Comparison of ENCODE assay signal across 9 cellular contexts in genomic region chr3:11499144-11499543, GRCh38.
DNase-seq lines count a peak whose midpoint lies in the region; TF ChIP-seq lines count a peak whose summit lies in the region.
"Had no signal": no experiment of that assay in that cellular context is flagged by ENCODE, and none has a peak within 500 bp of the region (broad histone marks: within the 10 kb centered on the region; RNA-seq: fewer than 3 reads in every experiment).

No MANE protein-coding gene starts in this region.

- peak overlapping the region in 3 of 5 donors; percentile 45 to 59 (median 57) for H3K27ac ChIP-seq in adrenal gland
- peak overlapping the region; percentile 20 to 57 for H3K27ac ChIP-seq in tibial artery
- no peak overlapping the region for H3K27ac ChIP-seq in substantia nigra (ENCODE audit: low read depth, low read length, poor library complexity, severe bottlenecking)

- H3K36me3 ChIP-seq in adrenal gland (replicated peaks in 1 of 2) (no peaks in the 10 kb centered on the region), tibial artery (no peaks in the 10 kb centered on the region)

- no peaks in the 10 kb centered on the region for H3K9me3 ChIP-seq in adrenal gland (replicated peaks in 1 of 3)
- H3K9me3 ChIP-seq in tibial artery: no peaks in the 10 kb centered on the region

- no peak for TF ChIP-seq POLR2A in adrenal gland (IDR thresholded peaks at IDR 0.05)

- H3K4me3 ChIP-seq in adrenal gland (no peak overlapping the region), tibial artery (no peak overlapping the region)

- peaks cover 16 to 27% of the 10 kb centered on the region in 2 donors for H3K4me1 ChIP-seq in adrenal gland (replicated peaks in 1 of 2)
- peaks cover 0 to 33% (median 15%) of the 10 kb centered on the region in 4 donors for H3K4me1 ChIP-seq in tibial artery

- intact Hi-C loops in adrenal gland (cut with DNase I): no loop called here
- intact Hi-C loops in tibial artery (cut with DNase I; ENCODE audit: low total_unique reads): no loop called here

- WGBS in adrenal gland, 4 donors: 66 to 72% (median 70%) methylated on average over 6 of the region's 6 CpGs

- peak; percentile 99 for DNase-seq in HCEC 1CT
- DNase-seq in adrenal gland: peak in 1 of 7 donors; percentile 21
- DNase-seq in hepatic stellate cell (ENCODE audit: low spot score): peak; percentile 75
- DNase-seq in tibial artery: no peak
- DNase-seq in NCI-H146 treated with DMSO at 0.1 percent for 48 hours (lab: John Stamatoyannopoulos, UW; ENCODE audit: unreplicated experiment): no peak
- no peak for DNase-seq in activated gamma-delta T cell treated with Interleukin-2 at 50 U/mL for 16 hours
- no peak for DNase-seq in substantia nigra (lab: John Stamatoyannopoulos, UW)
- DNase-seq: effector CD8-positive, alpha-beta T cell; MM.1S had no signal

- TF ChIP-seq CTCF in adrenal gland (IDR thresholded peaks at IDR 0.05) (no peak), tibial artery (IDR thresholded peaks at IDR 0.05) (no peak)

- H3K27me3 ChIP-seq in adrenal gland (no peaks in the 10 kb centered on the region), tibial artery (no peaks in the 10 kb centered on the region)

Comparison
In these comparisons a context has a peak if more than half of its experiments do, and no peak if none do; other contexts are left out.
1. DNase-seq: peak in HCEC 1CT (single experiment) and hepatic stellate cell (single experiment); none in tibial artery (0 of 2), NCI-H146 treated with DMSO at 0.1 percent for 48 hours (single experiment), activated gamma-delta T cell treated with Interleukin-2 at 50 U/mL for 16 hours (single experiment) and substantia nigra (0 of 49).